13 cellular contexts compared by ENCODE assay signal in genomic region chr14:97277711-97278110, GRCh38.
"Had no signal": no experiment of that assay in that cellular context is flagged by ENCODE, and none has a peak within 500 bp of the region (broad histone marks: within the 10 kb centered on the region; RNA-seq: fewer than 3 reads in every experiment).

No MANE protein-coding gene starts in this region.

- H3K4me3 ChIP-seq: ascending aorta, cardiac muscle cell, hepatocyte, mucosa of descending colon, sigmoid colon had no signal

- H3K36me3 Mint-ChIP-seq: activated CD4-positive, alpha-beta memory T cell treated with anti-CD3 and anti-CD28 coated beads for 36 hours; naive thymus-derived CD8-positive, alpha-beta T cell had no signal

- H3K9me3 ChIP-seq: ascending aorta, mucosa of descending colon, sigmoid colon had no signal

- H3K36me3 ChIP-seq: ascending aorta, cardiac muscle cell, sigmoid colon had no signal

- H3K27ac ChIP-seq: ascending aorta, cardiac muscle cell, hepatocyte, sigmoid colon had no signal

- H3K4me3 Mint-ChIP-seq: activated CD4-positive, alpha-beta memory T cell treated with anti-CD3 and anti-CD28 coated beads for 36 hours; activated T-cell treated with anti-CD3 and anti-CD28 coated beads, Interleukin-2, amount 50 U/mL, for 72 hours; naive thymus-derived CD8-positive, alpha-beta T cell had no signal

- H3K27me3 ChIP-seq: ascending aorta, cardiac muscle cell, sigmoid colon had no signal

- H3K27ac Mint-ChIP-seq: activated CD4-positive, alpha-beta memory T cell treated with anti-CD3 and anti-CD28 coated beads for 36 hours; activated T-cell treated with anti-CD3 and anti-CD28 coated beads, Interleukin-2, amount 50 U/mL, for 72 hours had no signal

- H3K9me3 Mint-ChIP-seq: activated CD4-positive, alpha-beta memory T cell treated with anti-CD3 and anti-CD28 coated beads for 36 hours; activated T-cell treated with anti-CD3 and anti-CD28 coated beads, Interleukin-2, amount 50 U/mL, for 72 hours; naive thymus-derived CD8-positive, alpha-beta T cell had no signal

- DNase-seq: activated CD4-positive, alpha-beta memory T cell treated with anti-CD3 and anti-CD28 coated beads for 36 hours; activated T-cell treated with anti-CD3 and anti-CD28 coated beads, Interleukin-2, amount 50 U/mL, for 72 hours; effector CD4-positive, alpha-beta T cell; mammary epithelial cell; mucosa of descending colon; naive thymus-derived CD8-positive, alpha-beta T cell; sigmoid colon; stimulated activated CD4-positive, alpha-beta T cell treated with anti-CD3 and anti-CD28 coated beads, Interleukin-12 subunit alpha, Interleukin-12 subunit beta, amount 100 ng/mL, for 4 hours; stimulated activated naive CD4-positive, alpha-beta T cell treated with Interleukin-2 at 50 U/mL for 16 hours; SW 1271 had no signal

- H3K4me2 ChIP-seq: hepatocyte had no signal

- H3K4me1 ChIP-seq: ascending aorta, sigmoid colon had no signal
